In the genomic region with DNA sequence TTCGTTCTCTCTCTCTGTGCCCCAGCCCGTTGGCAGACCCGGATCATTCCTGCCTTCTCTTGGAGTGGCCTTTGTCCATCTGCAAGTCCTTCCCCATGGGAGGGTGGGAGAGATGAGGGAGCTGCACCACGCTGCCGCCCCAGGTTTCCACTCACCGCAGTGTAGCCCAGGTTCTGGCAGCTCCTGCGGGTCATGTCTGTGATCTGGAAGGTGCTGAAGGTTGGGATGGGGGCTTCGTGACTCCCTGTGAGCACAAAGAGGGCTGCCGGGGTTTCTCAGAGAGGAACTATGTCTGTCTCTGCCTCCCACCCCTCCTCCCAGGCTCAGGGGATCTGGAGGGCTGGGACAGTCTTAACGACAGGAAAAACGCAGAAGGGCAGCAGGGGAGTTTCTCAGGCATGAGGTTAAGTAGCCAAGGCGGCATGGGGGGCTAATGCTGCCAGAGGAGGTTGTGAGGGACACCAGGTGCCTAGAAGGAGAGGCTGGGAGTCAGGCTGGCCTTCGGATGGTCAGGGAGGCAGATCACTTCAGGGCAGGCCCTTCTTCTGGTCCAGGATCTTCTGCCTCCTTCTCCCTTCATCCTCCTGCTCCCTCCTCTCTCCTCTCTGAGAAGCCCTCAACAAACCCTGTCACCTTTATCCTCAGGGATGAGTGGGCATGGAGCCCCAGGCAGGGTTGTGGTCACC, we compare ENCODE assay signal across 12 cellular contexts. TPM values are rescaled to one million over a fixed set of nuclear protein-coding genes. Genes with fewer than 3 reads are reported as not detected.
DNase-seq lines count a peak whose midpoint lies in the region; ATAC-seq, FAIRE-seq and TF ChIP-seq lines count a peak whose summit lies in the region.
"Had no signal": no experiment of that assay in that cellular context is flagged by ENCODE, and none has a peak within 500 bp of the region (broad histone marks: within the 10 kb centered on the region; RNA-seq: fewer than 3 reads in every experiment).

No MANE protein-coding gene starts in this region.

- no peaks in the 10 kb centered on the region for H3K27me3 ChIP-seq in CD8-positive, alpha-beta memory T cell (ENCODE audit: insufficient read depth, low read length, poor library complexity, severe bottlenecking)
- no peaks in the 10 kb centered on the region for H3K27me3 ChIP-seq in effector memory CD4-positive, alpha-beta T cell (replicated peaks; ENCODE audit: control insufficient read depth, insufficient read depth, low read length, poor library complexity, severe bottlenecking)
- H3K27me3 ChIP-seq in parathyroid adenoma (ENCODE audit: control insufficient read depth, insufficient read depth, low read length), result no peaks in the 10 kb centered on the region

- peak overlapping the region; percentile 99 to 100 (median 99) for H3K27ac Mint-ChIP-seq in CD8-positive, alpha-beta memory T cell

- no peak overlapping the region for H2AFZ ChIP-seq in parathyroid adenoma

- H3K79me2 ChIP-seq in parathyroid adenoma, result no peaks in the 10 kb centered on the region

- H3K4me3 ChIP-seq in CD8-positive, alpha-beta memory T cell (ENCODE audit: low read length), result peak overlapping the region; percentile 68
- peak overlapping the region; percentile 55 for H3K4me3 ChIP-seq in effector memory CD4-positive, alpha-beta T cell (ENCODE audit: insufficient read depth, low read depth, low read length, poor library complexity, severe bottlenecking)
- no peak overlapping the region for H3K4me3 ChIP-seq in parathyroid adenoma (ENCODE audit: low read depth, low read length)

- H3K27me3 Mint-ChIP-seq in CD8-positive, alpha-beta memory T cell, result peaks cover 0 to 13% of the 10 kb centered on the region in 2 donors

- H3K36me3 Mint-ChIP-seq in CD8-positive, alpha-beta memory T cell, result peaks cover 16 to 55% (median 21%) of the 10 kb centered on the region in 3 donors

- DNase-seq in CD8-positive, alpha-beta memory T cell, result peak in 2 of 5 donors; percentile 20 to 34
- DNase-seq in RWPE1 (ENCODE audit: low spot score) (no peak), medulla oblongata (ENCODE audit: extremely low spot score) (no peak), AML-193 (lab: John Stamatoyannopoulos, UW) (no peak), urothelium cell line (ENCODE audit: low spot score) (no peak)
- DNase-seq in effector memory CD4-positive, alpha-beta T cell, result no peak
- DNase-seq: NCI-H2227 treated with DMSO at 0.1 percent for 48 hours had no signal

- H3K27ac ChIP-seq in CD8-positive, alpha-beta memory T cell (ENCODE audit: low read depth, low read length), result peak overlapping the region; percentile 97
- peak overlapping the region; percentile 69 for H3K27ac ChIP-seq in RWPE1
- peak overlapping the region; percentile 99 for H3K27ac ChIP-seq in effector memory CD4-positive, alpha-beta T cell (ENCODE audit: insufficient read depth, low read length, poor library complexity, severe bottlenecking)
- H3K27ac ChIP-seq in parathyroid adenoma, result peak overlapping the region; percentile 62
- H3K27ac ChIP-seq: VCaP had no signal

- H3K36me3 ChIP-seq in CD8-positive, alpha-beta memory T cell (ENCODE audit: insufficient read depth, low read length), result peaks cover 18% of the 10 kb centered on the region
- H3K36me3 ChIP-seq in effector memory CD4-positive, alpha-beta T cell (ENCODE audit: control insufficient read depth, insufficient read depth, low read length), result peaks cover 16% of the 10 kb centered on the region
- no peaks in the 10 kb centered on the region for H3K36me3 ChIP-seq in parathyroid adenoma (ENCODE audit: control insufficient read depth, insufficient read depth, low read length)

- no peak overlapping the region for H3K4me2 ChIP-seq in parathyroid adenoma (ENCODE audit: low read length)

- no peak for ATAC-seq in HG03039 (IDR thresholded peaks at IDR 0.05; ENCODE audit: unreplicated experiment)

- peak overlapping the region; percentile 85 to 98 (median 94) for H3K4me3 Mint-ChIP-seq in CD8-positive, alpha-beta memory T cell

- peaks cover 57 to 75% (median 59%) of the 10 kb centered on the region in 3 donors for H3K4me1 Mint-ChIP-seq in CD8-positive, alpha-beta memory T cell

- peaks cover 60% of the 10 kb centered on the region for H3K4me1 ChIP-seq in CD8-positive, alpha-beta memory T cell (ENCODE audit: insufficient read depth, low read length)
- H3K4me1 ChIP-seq in effector memory CD4-positive, alpha-beta T cell (ENCODE audit: control insufficient read depth, insufficient read depth, low read length, poor library complexity, severe bottlenecking), result peaks cover 50% of the 10 kb centered on the region
- no peaks in the 10 kb centered on the region for H3K4me1 ChIP-seq in parathyroid adenoma

- FAIRE-seq in urothelium cell line (lab: Jason Lieb, UNC), result no peak
- FAIRE-seq: colon had no signal

- TF ChIP-seq CTCF in RWPE1 (conservative IDR thresholded peaks at IDR 0.05; ENCODE audit: low read depth) (no peak), parathyroid adenoma (IDR thresholded peaks at IDR 0.05) (no peak)

- CTCF ChIA-PET in CD8-positive, alpha-beta memory T cell (lab: Charles Lee), result interaction anchor here (1.0 to 6.5 kb wide), 8 partner anchors 14 to 127 kb away, joined by 3 to 46 read pairs (median 8); a partner anchor contains a TSS
- CTCF ChIA-PET in RWPE1 (lab: Yijun Ruan, JAX), result interaction anchor here (0.7 kb wide), 1 partner anchor 126 kb away, joined by 3 read pairs; no protein-coding TSS in a partner anchor

- H3K9me3 ChIP-seq in CD8-positive, alpha-beta memory T cell (ENCODE audit: low read length), result no peaks in the 10 kb centered on the region
- no peaks in the 10 kb centered on the region for H3K9me3 ChIP-seq in effector memory CD4-positive, alpha-beta T cell (ENCODE audit: control insufficient read depth, low read length)
- H3K9me3 ChIP-seq in parathyroid adenoma (ENCODE audit: control insufficient read depth, low read length), result no peaks in the 10 kb centered on the region

- POLR2A ChIA-PET in CD8-positive, alpha-beta memory T cell (lab: Charles Lee), result interaction anchor here (0.7 to 2.9 kb wide), 4 partner anchors 13 to 88 kb away, joined by 3 to 15 read pairs (median 4); a partner anchor contains a TSS
- POLR2A ChIA-PET in RWPE1 (lab: Yijun Ruan, JAX; ENCODE audit: low non-redundant PET), result no interaction called here

- H3K9ac ChIP-seq in parathyroid adenoma, result no peak overlapping the region

- H3K9me3 Mint-ChIP-seq in CD8-positive, alpha-beta memory T cell, result peaks cover 0 to 6% (median 4%) of the 10 kb centered on the region in 5 donors

RNA-seq across cellular contexts. Expression of a gene that starts 0.7 kb away (rescaled TPM):
- total RNA-seq in CD8-positive, alpha-beta memory T cell, result 100 to 1,000 TPM; 163 to 170 TPM
- polyA plus RNA-seq in CD8-positive, alpha-beta memory T cell, result 62.1 TPM

RNA-seq across cellular contexts. Expression of a gene that starts 42.9 kb away (rescaled TPM):
- under 1 TPM in 1 of 2 experiments, not detected in 1; 0.07 TPM for total RNA-seq in CD8-positive, alpha-beta memory T cell
- polyA plus RNA-seq in CD8-positive, alpha-beta memory T cell, result not detected
- total RNA-seq: Daoy had no signal

RNA-seq across cellular contexts. Expression of a gene that starts 44.7 kb away (rescaled TPM):
- total RNA-seq in CD8-positive, alpha-beta memory T cell, result 1 to 10 TPM; 2.9 to 3.0 TPM
- polyA plus RNA-seq in CD8-positive, alpha-beta memory T cell, result not detected

RNA-seq across cellular contexts. Expression of a gene that starts 48.7 kb away (rescaled TPM):
- total RNA-seq in CD8-positive, alpha-beta memory T cell, result 100 to 1,000 TPM; 106 to 111 TPM
- polyA plus RNA-seq in CD8-positive, alpha-beta memory T cell, result 45.9 TPM
